In the genomic region with DNA sequence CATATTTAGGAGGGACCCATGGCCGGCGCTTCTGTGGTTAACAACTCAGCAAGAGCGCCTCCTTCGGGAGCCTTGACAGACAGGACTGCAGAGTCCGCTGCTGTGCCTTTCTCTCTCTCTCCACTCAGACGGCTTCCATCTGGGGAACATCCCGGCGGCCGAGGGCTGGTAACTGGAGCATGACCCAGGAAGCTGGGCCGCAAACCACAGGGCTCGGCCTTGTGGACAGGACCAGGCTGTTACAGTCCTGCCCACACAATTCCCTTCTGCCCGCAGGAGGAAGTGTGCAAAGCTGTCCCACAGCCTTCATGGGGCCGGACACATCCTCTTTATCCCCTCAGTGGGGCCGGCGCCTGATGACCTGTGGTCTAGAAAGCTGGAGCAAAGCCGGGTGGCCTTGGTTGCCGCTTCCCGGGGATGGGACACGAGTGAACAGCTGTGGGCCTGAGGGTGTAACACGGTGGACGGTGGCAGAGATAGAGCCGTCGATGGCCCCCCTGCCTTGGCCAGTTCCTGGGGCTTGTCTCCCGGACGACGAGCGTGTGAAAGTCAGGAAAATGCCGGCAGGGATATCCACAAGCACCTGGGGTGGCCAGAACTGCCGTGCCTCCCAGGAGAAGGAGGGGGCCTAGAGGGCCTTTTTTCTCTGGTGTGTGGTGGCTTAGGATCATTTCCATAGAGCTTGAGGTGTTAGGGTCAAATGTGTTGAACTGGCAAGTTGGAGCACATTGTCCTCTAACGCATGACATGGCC, we compare ENCODE assay signal across 9 cellular contexts. TPM values are rescaled to one million over a fixed set of nuclear protein-coding genes. Genes with fewer than 3 reads are reported as not detected.
A peak's percentile ranks its signal among the peaks of the same experiment; 100 is the strongest.
DNase-seq lines count a peak whose midpoint lies in the region; ATAC-seq and TF ChIP-seq lines count a peak whose summit lies in the region.
"Had no signal": no experiment of that assay in that cellular context is flagged by ENCODE, and none has a peak within 500 bp of the region (broad histone marks: within the 10 kb centered on the region; RNA-seq: fewer than 3 reads in every experiment).

No MANE protein-coding gene starts in this region.

- intact Hi-C loops in left ventricle myocardium inferior (cut with micrococcal nuclease): loop anchor here (5.0 to 10.0 kb wide), 2 partner anchors 110 to 268 kb away; a partner anchor contains a TSS
- intact Hi-C loops in gastrocnemius medialis (cut with DNase I; ENCODE audit: low total_unique reads): loop anchor here (1.0 to 5.0 kb wide), 3 partner anchors 40 to 283 kb away; no protein-coding TSS in a partner anchor

- H3K27me3 ChIP-seq in left ventricle myocardium inferior (ENCODE audit: low read depth) (peaks cover 21% of the 10 kb centered on the region), gastrocnemius medialis (no peaks in the 10 kb centered on the region)

- TF ChIP-seq CTCF in left ventricle myocardium inferior (IDR thresholded peaks at IDR 0.05; ENCODE audit: borderline replicate concordance) (peak; percentile 39), gastrocnemius medialis (IDR thresholded peaks at IDR 0.05 in 4 of 5, conservative IDR thresholded peaks at IDR 0.05 in 1 of 5) (no peak)

- H3K27ac ChIP-seq in left ventricle myocardium inferior (replicated peaks) (peak overlapping the region; percentile 81), gastrocnemius medialis (peak overlapping the region; percentile 56 to 68 (median 60))

- H3K36me3 ChIP-seq in left ventricle myocardium inferior (peaks cover 9% of the 10 kb centered on the region), gastrocnemius medialis (no peaks in the 10 kb centered on the region)

- H3K9me3 ChIP-seq in left ventricle myocardium inferior (replicated peaks): no peaks in the 10 kb centered on the region
- no peaks in the 10 kb centered on the region for H3K9me3 ChIP-seq in gastrocnemius medialis

- DNase-seq in GM03348 (ENCODE audit: low spot score): peak; percentile 92
- DNase-seq in amniotic epithelial cell (ENCODE audit: low read depth): peak; percentile 99
- DNase-seq in left ventricle myocardium inferior: peak; percentile 77
- no peak for DNase-seq in gastrocnemius medialis
- DNase-seq in stimulated activated naive CD8-positive, alpha-beta T cell treated with anti-CD3 and anti-CD28 coated beads, Interleukin-15, Interleukin-2, amounts not matched to agents 100 U/mL and 50 U/mL, for 24 hours: no peak
- no peak for DNase-seq in SIG-M5 treated with dmso at 0.1 percent for 504 hours (lab: John Stamatoyannopoulos, UW; ENCODE audit: unreplicated experiment)
- DNase-seq: activated CD8-positive, alpha-beta T cell treated with anti-CD3 and anti-CD28 coated beads, Interleukin-2, amount 10 ng/mL, durations not matched to agents 7 days and 5 days had no signal

- no peak overlapping the region for H3K4me3 ChIP-seq in left ventricle myocardium inferior
- H3K4me3 ChIP-seq in gastrocnemius medialis: no peak overlapping the region

- no peak for TF ChIP-seq POLR2A in gastrocnemius medialis (IDR thresholded peaks at IDR 0.05)

- in situ Hi-C loops in gastrocnemius medialis (cut with MboI; ENCODE audit: low sequenced_read_pairs in 4 of 4): loop anchor here (5.0 to 10.0 kb wide), 4 partner anchors 108 to 288 kb away; no protein-coding TSS in a partner anchor

- ATAC-seq in gastrocnemius medialis (no peak), HG03460 (IDR thresholded peaks at IDR 0.05; ENCODE audit: unreplicated experiment) (no peak), HG03442 (IDR thresholded peaks at IDR 0.05; ENCODE audit: unreplicated experiment) (no peak)
- no peak for ATAC-seq in stimulated activated naive CD8-positive, alpha-beta T cell treated with anti-CD3 and anti-CD28 coated beads, Interleukin-15, Interleukin-2, amounts not matched to agents 100 U/mL and 50 U/mL, for 24 hours

- peaks cover 48% of the 10 kb centered on the region for H3K4me1 ChIP-seq in left ventricle myocardium inferior
- peaks cover 0 to 19% of the 10 kb centered on the region in 2 donors for H3K4me1 ChIP-seq in gastrocnemius medialis

RNA-seq across cellular contexts. Expression of a gene that starts 50.1 kb away (rescaled TPM):
- total RNA-seq in left ventricle myocardium inferior: 82.8 TPM
- 10 to 100 TPM; 12.5 to 37.1 (median 19.2) TPM for total RNA-seq in gastrocnemius medialis
- total RNA-seq: activated CD8-positive, alpha-beta T cell treated with anti-CD3 and anti-CD28 coated beads, Interleukin-2, amount 10 ng/mL, durations not matched to agents 7 days and 5 days had no signal

Comparison
In these comparisons a context has a peak if more than half of its experiments do, and no peak if none do; other contexts are left out.
1. DNase-seq: peak in GM03348 (single experiment), amniotic epithelial cell (single experiment) and left ventricle myocardium inferior (single experiment); none in gastrocnemius medialis (0 of 2), stimulated activated naive CD8-positive, alpha-beta T cell treated with anti-CD3 and anti-CD28 coated beads, Interleukin-15, Interleukin-2, amounts not matched to agents 100 U/mL and 50 U/mL, for 24 hours (single experiment) and SIG-M5 treated with dmso at 0.1 percent for 504 hours (single experiment).